Comparison of ENCODE assay signal across 1 cellular context in genomic region chr7:34453150-34453549, GRCh38.
TF ChIP-seq lines count a peak whose summit lies in the region.

No MANE protein-coding gene starts in this region.

TF ChIP-seq in SK-N-SH, 30 proteins besides CTCF, POLR2A, EP300 and RAD21 (continued from another document):
- TF ChIP-seq REST (IDR thresholded peaks at IDR 0.05; ENCODE audit: low read depth, low read length) (no peak), IRF3 (IDR thresholded peaks at IDR 0.05; ENCODE audit: low read depth, low read length) (no peak), TCF12 (IDR thresholded peaks at IDR 0.05) (no peak), POLR2AphosphoS5 (IDR thresholded peaks at IDR 0.05; ENCODE audit: low read depth, low read length) (no peak), USF2 (IDR thresholded peaks at IDR 0.05; ENCODE audit: borderline replicate concordance, low read depth, low read length) (no peak), NFIC (IDR thresholded peaks at IDR 0.05; ENCODE audit: borderline replicate concordance) (0 out of 2 replicates have a peak, but pooled peaks have one; percentile 6), SMC3 (IDR thresholded peaks at IDR 0.05; ENCODE audit: low read depth, low read length) (no peak), SIN3A (IDR thresholded peaks at IDR 0.05; ENCODE audit: borderline replicate concordance, low read depth, low read length) (no peak), RCOR1 (IDR thresholded peaks at IDR 0.05; ENCODE audit: low read length) (no peak), TAF1 (IDR thresholded peaks at IDR 0.05; ENCODE audit: borderline replicate concordance, low read depth, low read length) (no peak), FOXJ3 (CRISPR knock-in tag; IDR thresholded peaks at IDR 0.05) (no peak), USF1 (IDR thresholded peaks at IDR 0.05; ENCODE audit: borderline replicate concordance, low read depth) (no peak), TEAD4 (IDR thresholded peaks at IDR 0.05; ENCODE audit: borderline replicate concordance, insufficient read depth) (0 out of 2 replicates have a peak, but pooled peaks have one; percentile 14), FOSL2 (IDR thresholded peaks at IDR 0.05; ENCODE audit: borderline replicate concordance, low read depth) (peak; percentile 65), GATA2 (CRISPR knock-in tag; IDR thresholded peaks at IDR 0.05) (no peak), YY1 (IDR thresholded peaks at IDR 0.05; ENCODE audit: low read depth) (no peak), MEF2A (IDR thresholded peaks at IDR 0.05; ENCODE audit: borderline replicate concordance, low read depth) (no peak)
